1 cellular context compared by ENCODE assay signal in the genomic region with DNA sequence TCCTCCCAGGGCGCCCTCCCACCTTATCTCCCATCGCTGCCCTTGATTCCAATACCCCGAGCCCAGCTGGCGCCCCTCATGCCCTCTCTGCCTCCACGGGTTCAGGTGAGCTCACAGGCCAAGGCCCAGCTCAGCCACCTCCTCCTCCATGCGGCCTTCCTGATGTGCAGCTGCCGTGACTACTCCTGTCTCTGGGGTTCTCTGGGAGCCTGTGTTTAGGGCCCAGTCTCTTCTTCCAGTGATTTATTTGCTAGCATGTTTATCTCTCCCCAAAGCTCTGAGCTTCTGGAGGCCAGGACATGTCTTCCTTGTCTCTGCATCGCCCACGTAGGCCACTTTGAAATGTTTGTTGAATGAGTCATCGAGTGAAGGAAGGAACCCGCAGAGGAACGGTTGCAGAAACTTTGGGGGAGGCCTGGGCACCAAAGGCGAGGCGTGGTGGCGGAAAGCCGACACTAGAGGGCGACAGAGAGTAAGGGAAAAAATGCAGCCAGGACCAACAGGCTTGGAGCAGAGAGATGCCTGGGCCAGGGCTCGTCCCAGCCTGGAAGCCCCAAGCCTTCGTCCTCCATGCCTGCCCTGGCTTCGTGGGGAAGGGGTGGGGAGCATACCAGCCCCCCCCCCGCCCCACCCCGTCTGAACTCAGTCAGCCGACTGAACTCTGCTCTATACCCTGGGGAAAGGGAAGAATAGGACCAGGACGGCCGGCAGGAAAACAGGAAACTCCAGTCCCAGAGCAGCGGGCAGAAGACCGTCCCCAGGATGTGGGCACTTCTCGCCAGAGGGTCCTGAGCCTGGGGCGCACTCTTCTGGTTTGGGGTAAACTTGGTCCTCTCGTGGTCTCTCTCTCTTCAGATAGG.
TF ChIP-seq lines count a peak whose summit lies in the region.

No MANE protein-coding gene starts in this region.

TF ChIP-seq in K562, 482 proteins besides CTCF, POLR2A, EP300 and RAD21 (continued from another document):
- TF ChIP-seq, protein P1, sequence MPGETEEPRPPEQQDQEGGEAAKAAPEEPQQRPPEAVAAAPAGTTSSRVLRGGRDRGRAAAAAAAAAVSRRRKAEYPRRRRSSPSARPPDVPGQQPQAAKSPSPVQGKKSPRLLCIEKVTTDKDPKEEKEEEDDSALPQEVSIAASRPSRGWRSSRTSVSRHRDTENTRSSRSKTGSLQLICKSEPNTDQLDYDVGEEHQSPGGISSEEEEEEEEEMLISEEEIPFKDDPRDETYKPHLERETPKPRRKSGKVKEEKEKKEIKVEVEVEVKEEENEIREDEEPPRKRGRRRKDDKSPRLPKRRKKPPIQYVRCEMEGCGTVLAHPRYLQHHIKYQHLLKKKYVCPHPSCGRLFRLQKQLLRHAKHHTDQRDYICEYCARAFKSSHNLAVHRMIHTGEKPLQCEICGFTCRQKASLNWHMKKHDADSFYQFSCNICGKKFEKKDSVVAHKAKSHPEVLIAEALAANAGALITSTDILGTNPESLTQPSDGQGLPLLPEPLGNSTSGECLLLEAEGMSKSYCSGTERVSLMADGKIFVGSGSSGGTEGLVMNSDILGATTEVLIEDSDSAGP (CRISPR knock-in tag; IDR thresholded peaks at IDR 0.05) = no peak
- TF ChIP-seq NFE2 (IDR thresholded peaks at IDR 0.05; ENCODE audit: low read depth) (peak; percentile 36; the same call in 1 of the 2 replicates), RBFOX2 (IDR thresholded peaks at IDR 0.05; ENCODE audit: low read depth, low read length) (peak; percentile 65), MAFG (tag; conservative IDR thresholded peaks at IDR 0.05) (no peak), TEAD4 (IDR thresholded peaks at IDR 0.05; ENCODE audit: low read length) (peak; percentile 91), TEAD4 (CRISPR knock-in tag; IDR thresholded peaks at IDR 0.05; ENCODE audit: borderline replicate concordance) (no peak), FOXK1 (CRISPR knock-in tag; IDR thresholded peaks at IDR 0.05; ENCODE audit: borderline replicate concordance) (peak; percentile 76), CSDE1 (IDR thresholded peaks at IDR 0.05) (no peak), DACH1 (IDR thresholded peaks at IDR 0.05; ENCODE audit: partially characterized antibody) (no peak), MYNN (IDR thresholded peaks at IDR 0.05) (peak; percentile 90), MYNN (CRISPR knock-in tag; IDR thresholded peaks at IDR 0.05) (no peak), ZNF217 (CRISPR knock-in tag; IDR thresholded peaks at IDR 0.05) (no peak), SMARCC2 (IDR thresholded peaks at IDR 0.05; ENCODE audit: low read depth) (peak; percentile 85), NBN (IDR thresholded peaks at IDR 0.05; ENCODE audit: low read depth) (peak; percentile 87), MBD2 (IDR thresholded peaks at IDR 0.05; ENCODE audit: borderline replicate concordance, low read depth) (peak; percentile 44; the same call in 1 of the 2 replicates), HDAC2 (IDR thresholded peaks at IDR 0.05) (peak; percentile 92), KDM1A (IDR thresholded peaks at IDR 0.05) (peak; percentile 94 to 96), FOS (IDR thresholded peaks at IDR 0.05; ENCODE audit: extremely low read depth, insufficient read length) (peak; percentile 83), RBBP5 (IDR thresholded peaks at IDR 0.05; ENCODE audit: borderline replicate concordance, insufficient read depth, low read length, poor library complexity, severe bottlenecking) (peak; percentile 46), RBM14 (IDR thresholded peaks at IDR 0.05; ENCODE audit: borderline replicate concordance, insufficient read depth, low read depth, low read length) (no peak), RBM39 (optimal IDR thresholded peaks at IDR 0.05; ENCODE audit: low read depth, low read length) (peak; percentile 48), ZNF584 (CRISPR knock-in tag; IDR thresholded peaks at IDR 0.05; ENCODE audit: low read depth) (0 out of 2 replicates have a peak, but pooled peaks have one; percentile 19), NR1H2 (CRISPR knock-in tag; IDR thresholded peaks at IDR 0.05) (no peak), SAFB (IDR thresholded peaks at IDR 0.05; ENCODE audit: borderline replicate concordance, low read depth, low read length) (no peak), KDM2B (CRISPR knock-in tag; IDR thresholded peaks at IDR 0.05) (no peak), SOX6 (IDR thresholded peaks at IDR 0.05) (peak; percentile 72; the same call in 1 of the 2 replicates), ZKSCAN3 (CRISPR knock-in tag; IDR thresholded peaks at IDR 0.05) (no peak), FOXM1 (IDR thresholded peaks at IDR 0.05; ENCODE audit: low read depth) (peak; percentile 62), FOXM1 (CRISPR knock-in tag; IDR thresholded peaks at IDR 0.05; ENCODE audit: low read depth) (0 out of 2 replicates have a peak, but pooled peaks have one; percentile 31), ZNF316 (IDR thresholded peaks at IDR 0.05) (no peak), MECOM (CRISPR knock-in tag; IDR thresholded peaks at IDR 0.05) (peak; percentile 85; the same call in 1 of the 2 replicates), POLR2G (IDR thresholded peaks at IDR 0.05; ENCODE audit: low read depth, low read length) (peak; percentile 71)
- TF ChIP-seq, protein P2, sequence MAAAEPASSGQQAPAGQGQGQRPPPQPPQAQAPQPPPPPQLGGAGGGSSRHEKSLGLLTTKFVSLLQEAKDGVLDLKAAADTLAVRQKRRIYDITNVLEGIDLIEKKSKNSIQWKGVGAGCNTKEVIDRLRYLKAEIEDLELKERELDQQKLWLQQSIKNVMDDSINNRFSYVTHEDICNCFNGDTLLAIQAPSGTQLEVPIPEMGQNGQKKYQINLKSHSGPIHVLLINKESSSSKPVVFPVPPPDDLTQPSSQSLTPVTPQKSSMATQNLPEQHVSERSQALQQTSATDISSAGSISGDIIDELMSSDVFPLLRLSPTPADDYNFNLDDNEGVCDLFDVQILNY (CRISPR knock-in tag; IDR thresholded peaks at IDR 0.05) = no peak
- TF ChIP-seq, protein P3, sequence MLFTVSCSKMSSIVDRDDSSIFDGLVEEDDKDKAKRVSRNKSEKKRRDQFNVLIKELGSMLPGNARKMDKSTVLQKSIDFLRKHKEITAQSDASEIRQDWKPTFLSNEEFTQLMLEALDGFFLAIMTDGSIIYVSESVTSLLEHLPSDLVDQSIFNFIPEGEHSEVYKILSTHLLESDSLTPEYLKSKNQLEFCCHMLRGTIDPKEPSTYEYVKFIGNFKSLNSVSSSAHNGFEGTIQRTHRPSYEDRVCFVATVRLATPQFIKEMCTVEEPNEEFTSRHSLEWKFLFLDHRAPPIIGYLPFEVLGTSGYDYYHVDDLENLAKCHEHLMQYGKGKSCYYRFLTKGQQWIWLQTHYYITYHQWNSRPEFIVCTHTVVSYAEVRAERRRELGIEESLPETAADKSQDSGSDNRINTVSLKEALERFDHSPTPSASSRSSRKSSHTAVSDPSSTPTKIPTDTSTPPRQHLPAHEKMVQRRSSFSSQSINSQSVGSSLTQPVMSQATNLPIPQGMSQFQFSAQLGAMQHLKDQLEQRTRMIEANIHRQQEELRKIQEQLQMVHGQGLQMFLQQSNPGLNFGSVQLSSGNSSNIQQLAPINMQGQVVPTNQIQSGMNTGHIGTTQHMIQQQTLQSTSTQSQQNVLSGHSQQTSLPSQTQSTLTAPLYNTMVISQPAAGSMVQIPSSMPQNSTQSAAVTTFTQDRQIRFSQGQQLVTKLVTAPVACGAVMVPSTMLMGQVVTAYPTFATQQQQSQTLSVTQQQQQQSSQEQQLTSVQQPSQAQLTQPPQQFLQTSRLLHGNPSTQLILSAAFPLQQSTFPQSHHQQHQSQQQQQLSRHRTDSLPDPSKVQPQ (CRISPR knock-in tag; IDR thresholded peaks at IDR 0.05; ENCODE audit: borderline replicate concordance) = no peak
- TF ChIP-seq, protein P4, sequence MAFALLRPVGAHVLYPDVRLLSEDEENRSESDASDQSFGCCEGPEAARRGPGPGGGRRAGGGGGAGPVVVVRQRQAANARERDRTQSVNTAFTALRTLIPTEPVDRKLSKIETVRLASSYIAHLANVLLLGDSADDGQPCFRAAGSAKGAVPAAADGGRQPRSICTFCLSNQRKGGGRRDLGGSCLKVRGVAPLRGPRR (CRISPR knock-in tag; IDR thresholded peaks at IDR 0.05) = no peak
- TF ChIP-seq, protein P5, sequence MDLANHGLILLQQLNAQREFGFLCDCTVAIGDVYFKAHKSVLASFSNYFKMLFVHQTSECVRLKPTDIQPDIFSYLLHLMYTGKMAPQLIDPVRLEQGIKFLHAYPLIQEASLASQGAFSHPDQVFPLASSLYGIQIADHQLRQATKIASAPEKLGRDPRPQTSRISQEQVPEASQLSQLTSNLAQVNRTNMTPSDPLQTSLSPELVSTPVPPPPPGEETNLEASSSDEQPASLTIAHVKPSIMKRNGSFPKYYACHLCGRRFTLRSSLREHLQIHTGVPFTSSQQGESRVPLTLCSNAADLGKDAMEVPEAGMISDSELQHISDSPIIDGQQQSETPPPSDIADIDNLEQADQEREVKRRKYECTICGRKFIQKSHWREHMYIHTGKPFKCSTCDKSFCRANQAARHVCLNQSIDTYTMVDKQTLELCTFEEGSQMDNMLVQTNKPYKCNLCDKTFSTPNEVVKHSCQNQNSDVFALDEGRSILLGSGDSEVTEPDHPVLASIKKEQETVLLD (IDR thresholded peaks at IDR 0.05) = no peak
- TF ChIP-seq, protein P6, sequence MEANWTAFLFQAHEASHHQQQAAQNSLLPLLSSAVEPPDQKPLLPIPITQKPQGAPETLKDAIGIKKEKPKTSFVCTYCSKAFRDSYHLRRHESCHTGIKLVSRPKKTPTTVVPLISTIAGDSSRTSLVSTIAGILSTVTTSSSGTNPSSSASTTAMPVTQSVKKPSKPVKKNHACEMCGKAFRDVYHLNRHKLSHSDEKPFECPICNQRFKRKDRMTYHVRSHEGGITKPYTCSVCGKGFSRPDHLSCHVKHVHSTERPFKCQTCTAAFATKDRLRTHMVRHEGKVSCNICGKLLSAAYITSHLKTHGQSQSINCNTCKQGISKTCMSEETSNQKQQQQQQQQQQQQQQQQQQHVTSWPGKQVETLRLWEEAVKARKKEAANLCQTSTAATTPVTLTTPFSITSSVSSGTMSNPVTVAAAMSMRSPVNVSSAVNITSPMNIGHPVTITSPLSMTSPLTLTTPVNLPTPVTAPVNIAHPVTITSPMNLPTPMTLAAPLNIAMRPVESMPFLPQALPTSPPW (CRISPR knock-in tag; IDR thresholded peaks at IDR 0.05) = peak; percentile 80
- TF ChIP-seq, protein P7, sequence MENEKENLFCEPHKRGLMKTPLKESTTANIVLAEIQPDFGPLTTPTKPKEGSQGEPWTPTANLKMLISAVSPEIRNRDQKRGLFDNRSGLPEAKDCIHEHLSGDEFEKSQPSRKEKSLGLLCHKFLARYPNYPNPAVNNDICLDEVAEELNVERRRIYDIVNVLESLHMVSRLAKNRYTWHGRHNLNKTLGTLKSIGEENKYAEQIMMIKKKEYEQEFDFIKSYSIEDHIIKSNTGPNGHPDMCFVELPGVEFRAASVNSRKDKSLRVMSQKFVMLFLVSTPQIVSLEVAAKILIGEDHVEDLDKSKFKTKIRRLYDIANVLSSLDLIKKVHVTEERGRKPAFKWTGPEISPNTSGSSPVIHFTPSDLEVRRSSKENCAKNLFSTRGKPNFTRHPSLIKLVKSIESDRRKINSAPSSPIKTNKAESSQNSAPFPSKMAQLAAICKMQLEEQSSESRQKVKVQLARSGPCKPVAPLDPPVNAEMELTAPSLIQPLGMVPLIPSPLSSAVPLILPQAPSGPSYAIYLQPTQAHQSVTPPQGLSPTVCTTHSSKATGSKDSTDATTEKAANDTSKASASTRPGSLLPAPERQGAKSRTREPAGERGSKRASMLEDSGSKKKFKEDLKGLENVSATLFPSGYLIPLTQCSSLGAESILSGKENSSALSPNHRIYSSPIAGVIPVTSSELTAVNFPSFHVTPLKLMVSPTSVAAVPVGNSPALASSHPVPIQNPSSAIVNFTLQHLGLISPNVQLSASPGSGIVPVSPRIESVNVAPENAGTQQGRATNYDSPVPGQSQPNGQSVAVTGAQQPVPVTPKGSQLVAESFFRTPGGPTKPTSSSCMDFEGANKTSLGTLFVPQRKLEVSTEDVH (IDR thresholded peaks at IDR 0.05; ENCODE audit: low read depth, partially characterized antibody) = peak; percentile 65
